ENCODE assay signal across 8 cellular contexts in the genomic region with DNA sequence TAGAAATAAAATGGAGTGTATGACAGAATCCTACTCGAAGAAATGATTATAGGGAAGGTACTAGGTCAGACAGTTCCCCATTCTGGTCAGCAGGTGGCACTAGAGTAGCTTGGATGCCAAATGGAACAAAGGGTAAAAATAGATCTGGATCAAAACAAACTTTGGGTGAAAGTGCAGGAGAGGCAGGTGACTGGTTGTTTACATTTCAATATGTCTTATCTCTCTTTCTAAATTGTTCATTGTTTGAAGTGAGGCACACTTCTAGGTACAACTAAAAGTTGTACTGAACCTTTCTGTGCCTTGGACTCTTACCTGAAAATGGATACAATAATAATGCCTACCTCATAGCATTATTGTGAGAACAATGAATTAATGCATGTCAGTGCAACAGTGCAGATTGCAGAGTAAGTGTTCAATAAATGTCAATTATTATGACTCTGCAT.
DNase-seq lines count a peak whose midpoint lies in the region; ATAC-seq lines count a peak whose summit lies in the region.

No MANE protein-coding gene starts in this region.

- H2BK5ac ChIP-seq in mesendoderm (ENCODE audit: low read length), result no peak overlapping the region

- H3K27ac ChIP-seq in CD4-positive, alpha-beta memory T cell (ENCODE audit: low read depth, low read length), result no peak overlapping the region
- no peak overlapping the region for H3K27ac ChIP-seq in mesendoderm (ENCODE audit: low read depth, low read length)

- H2AK5ac ChIP-seq in mesendoderm (ENCODE audit: low read length), result no peak overlapping the region

- H3K9ac ChIP-seq in mesendoderm (ENCODE audit: low read length), result no peak overlapping the region

- H3K9me3 Mint-ChIP-seq in CD4-positive, alpha-beta memory T cell, result no peaks in the 10 kb centered on the region
- no peaks in the 10 kb centered on the region for H3K9me3 Mint-ChIP-seq in activated CD4-positive, alpha-beta memory T cell treated with anti-CD3 and anti-CD28 coated beads, Interleukin-2, amount 10 ng/mL, durations not matched to agents 7 days and 5 days
- H3K9me3 Mint-ChIP-seq in effector memory CD8-positive, alpha-beta T cell, result no peaks in the 10 kb centered on the region

- H3K18ac ChIP-seq in mesendoderm (ENCODE audit: low read length), result no peak overlapping the region

- ATAC-seq in GM19397 (IDR thresholded peaks at IDR 0.05; ENCODE audit: unreplicated experiment), result peak; percentile 75
- peak; percentile 86 for ATAC-seq in effector memory CD8-positive, alpha-beta T cell (replicated peaks)

- peak; percentile 63 to 71 (median 63) for DNase-seq in CD4-positive, alpha-beta memory T cell
- DNase-seq in HK-2 (ENCODE audit: unreplicated experiment), result peak; percentile 59
- peak; percentile 78 for DNase-seq in NCI-H774 (lab: John Stamatoyannopoulos, UW)
- DNase-seq in activated CD4-positive, alpha-beta memory T cell treated with anti-CD3 and anti-CD28 coated beads, Interleukin-2, amount 10 ng/mL, durations not matched to agents 7 days and 5 days, result peak; percentile 69
- DNase-seq in effector memory CD8-positive, alpha-beta T cell, result peak; percentile 58 to 64 (median 62)
- DNase-seq in mesendoderm, result peak; percentile 77
- peak; percentile 44 for DNase-seq in stimulated activated CD8-positive, alpha-beta memory T cell treated with anti-CD3 and anti-CD28 coated beads, Interleukin-4, amount 100 ng/mL, for 24 hours (ENCODE audit: low read depth)

- no peak overlapping the region for H2BK15ac ChIP-seq in mesendoderm (replicated peaks; ENCODE audit: low read depth)

- H3K27me3 ChIP-seq in CD4-positive, alpha-beta memory T cell (ENCODE audit: insufficient read depth, low read length), result no peaks in the 10 kb centered on the region
- H3K27me3 ChIP-seq in mesendoderm (ENCODE audit: insufficient read depth, low read length, poor library complexity), result no peaks in the 10 kb centered on the region

- H3K79me2 ChIP-seq in mesendoderm (ENCODE audit: control insufficient read depth, insufficient read depth, low read length), result no peaks in the 10 kb centered on the region

- H3K4me1 ChIP-seq in CD4-positive, alpha-beta memory T cell (ENCODE audit: insufficient read depth, low read length), result no peaks in the 10 kb centered on the region
- H3K4me1 ChIP-seq in mesendoderm (ENCODE audit: control insufficient read depth, low read depth, low read length), result peaks cover 2% of the 10 kb centered on the region

- H3K4me2 ChIP-seq in mesendoderm (ENCODE audit: low read length), result no peak overlapping the region

- intact Hi-C loops in CD4-positive, alpha-beta memory T cell (cut with micrococcal nuclease), result loop anchor here (1.0 kb wide), 2 partner anchors 170 to 306 kb away; no protein-coding TSS in a partner anchor

- CTCF ChIA-PET in CD4-positive, alpha-beta memory T cell (lab: Charles Lee; ENCODE audit: partially characterized antibody), result interaction anchor here (0.6 to 6.3 kb wide), 19 partner anchors 9 to 391 kb away, joined by 3 to 155 read pairs (median 5); no protein-coding TSS in a partner anchor
- CTCF ChIA-PET in activated CD4-positive, alpha-beta memory T cell treated with anti-CD3 and anti-CD28 coated beads, Interleukin-2, amount 10 ng/mL, durations not matched to agents 7 days and 5 days (lab: Charles Lee), result interaction anchor here (0.6 to 3.1 kb wide), 9 partner anchors 9 to 389 kb away, joined by 3 to 55 read pairs (median 3); no protein-coding TSS in a partner anchor

- POLR2A ChIA-PET in CD4-positive, alpha-beta memory T cell (lab: Charles Lee; ENCODE audit: partially characterized antibody), result interaction anchor here (0.9 to 2.1 kb wide), 3 partner anchors 142 to 170 kb away, joined by 3 to 6 read pairs (median 5); partner anchors contain the start of gene ZDHHC17
- POLR2A ChIA-PET in activated CD4-positive, alpha-beta memory T cell treated with anti-CD3 and anti-CD28 coated beads, Interleukin-2, amount 10 ng/mL, durations not matched to agents 7 days and 5 days (lab: Charles Lee), result no interaction called here

- no peaks in the 10 kb centered on the region for H3K36me3 ChIP-seq in CD4-positive, alpha-beta memory T cell (ENCODE audit: insufficient read depth, low read length)
- no peaks in the 10 kb centered on the region for H3K36me3 ChIP-seq in mesendoderm (ENCODE audit: control insufficient read depth, insufficient read depth, low read length)

- H3K79me1 ChIP-seq in mesendoderm (ENCODE audit: low read length), result no peaks in the 10 kb centered on the region

- H3K23ac ChIP-seq in mesendoderm (ENCODE audit: low read length), result no peak overlapping the region

- no peaks in the 10 kb centered on the region for H3K36me3 Mint-ChIP-seq in CD4-positive, alpha-beta memory T cell
- H3K36me3 Mint-ChIP-seq in activated CD4-positive, alpha-beta memory T cell treated with anti-CD3 and anti-CD28 coated beads, Interleukin-2, amount 10 ng/mL, durations not matched to agents 7 days and 5 days (ENCODE audit: low read depth), result no peaks in the 10 kb centered on the region
- no peaks in the 10 kb centered on the region for H3K36me3 Mint-ChIP-seq in effector memory CD8-positive, alpha-beta T cell (ENCODE audit: insufficient read depth)

- no peak overlapping the region for H3K56ac ChIP-seq in mesendoderm (ENCODE audit: low read length)

- H3K4me3 Mint-ChIP-seq in CD4-positive, alpha-beta memory T cell, result no peak overlapping the region
- no peak overlapping the region for H3K4me3 Mint-ChIP-seq in activated CD4-positive, alpha-beta memory T cell treated with anti-CD3 and anti-CD28 coated beads, Interleukin-2, amount 10 ng/mL, durations not matched to agents 7 days and 5 days
- no peak overlapping the region for H3K4me3 Mint-ChIP-seq in effector memory CD8-positive, alpha-beta T cell

- no peaks in the 10 kb centered on the region for H3K9me3 ChIP-seq in CD4-positive, alpha-beta memory T cell (ENCODE audit: control insufficient read depth in 1 of 2, low read length in 2 of 2)

- no peak overlapping the region for H2BK120ac ChIP-seq in mesendoderm (ENCODE audit: low read depth, low read length)

- H3K27me3 Mint-ChIP-seq in CD4-positive, alpha-beta memory T cell, result no peaks in the 10 kb centered on the region
- H3K27me3 Mint-ChIP-seq in activated CD4-positive, alpha-beta memory T cell treated with anti-CD3 and anti-CD28 coated beads, Interleukin-2, amount 10 ng/mL, durations not matched to agents 7 days and 5 days, result peaks cover 6% of the 10 kb centered on the region
- peaks cover 0 to 12% of the 10 kb centered on the region in 2 donors for H3K27me3 Mint-ChIP-seq in effector memory CD8-positive, alpha-beta T cell

- no peak overlapping the region for H4K8ac ChIP-seq in mesendoderm (ENCODE audit: low read depth, low read length)

- no CpG with 5 or more reads among the region's 1 CpG for WGBS in mesendoderm (ENCODE audit: extremely low coverage, insufficient coverage, low lambda C conversion rate)

- H3K27ac Mint-ChIP-seq in CD4-positive, alpha-beta memory T cell, result no peak overlapping the region
- H3K27ac Mint-ChIP-seq in activated CD4-positive, alpha-beta memory T cell treated with anti-CD3 and anti-CD28 coated beads, Interleukin-2, amount 10 ng/mL, durations not matched to agents 7 days and 5 days, result no peak overlapping the region
- no peak overlapping the region for H3K27ac Mint-ChIP-seq in effector memory CD8-positive, alpha-beta T cell

- H4K5ac ChIP-seq in mesendoderm (ENCODE audit: low read length), result no peak overlapping the region

- H3K4me3 ChIP-seq in CD4-positive, alpha-beta memory T cell (ENCODE audit: low read length in 2 of 2), result no peak overlapping the region
- no peak overlapping the region for H3K4me3 ChIP-seq in mesendoderm (ENCODE audit: low read length)

- H3K4ac ChIP-seq in mesendoderm (ENCODE audit: low read depth, low read length), result no peak overlapping the region

- peaks cover 0 to 4% (median 3%) of the 10 kb centered on the region in 4 donors for H3K4me1 Mint-ChIP-seq in CD4-positive, alpha-beta memory T cell
- H3K4me1 Mint-ChIP-seq in activated CD4-positive, alpha-beta memory T cell treated with anti-CD3 and anti-CD28 coated beads, Interleukin-2, amount 10 ng/mL, durations not matched to agents 7 days and 5 days, result peaks cover 5% of the 10 kb centered on the region
- H3K4me1 Mint-ChIP-seq in effector memory CD8-positive, alpha-beta T cell (ENCODE audit: low read depth in 2 of 2), result no peaks in the 10 kb centered on the region
